20 cellular contexts compared by ENCODE assay signal in genomic region chr20:2326046-2326445, GRCh38. TPM values are rescaled to one million over a fixed set of nuclear protein-coding genes. Genes with fewer than 3 reads are reported as not detected.
DNase-seq lines count a peak whose midpoint lies in the region; ATAC-seq and TF ChIP-seq lines count a peak whose summit lies in the region.
"Had no signal": no experiment of that assay in that cellular context is flagged by ENCODE, and none has a peak within 500 bp of the region (broad histone marks: within the 10 kb centered on the region; RNA-seq: fewer than 3 reads in every experiment).

No MANE protein-coding gene starts in this region.

- no TSS peak for BruUV-seq in Calu3 (replicated peaks; lab: Mats Ljungman, UMichigan)

- no peak overlapping the region for H3K4ac ChIP-seq in neuronal stem cell (ENCODE audit: low read length)

- no peak overlapping the region for H2BK120ac ChIP-seq in neuronal stem cell (ENCODE audit: low read depth, low read length)

- H3K14ac ChIP-seq in neuronal stem cell (ENCODE audit: low read length): no peak overlapping the region

- H2AFZ ChIP-seq in neuronal stem cell (ENCODE audit: low read length): no peak overlapping the region

- CTCF ChIA-PET in Calu3 (lab: Charles Lee): no interaction called here

- intact Hi-C loops in adrenal gland (cut with DNase I) (no loop called here), Calu3 (cut with micrococcal nuclease; ENCODE audit: unreplicated experiment) (no loop called here)

- H3K4me3 Mint-ChIP-seq in central memory CD8-positive, alpha-beta T cell: no peak overlapping the region
- no peak overlapping the region for H3K4me3 Mint-ChIP-seq in Calu3 (ENCODE audit: low read depth, unreplicated experiment)
- H3K4me3 Mint-ChIP-seq: CD14-positive monocyte; CD4-positive, alpha-beta memory T cell; CD4-positive, CD25-positive, alpha-beta regulatory T cell; CD8-positive, alpha-beta memory T cell had no signal

- H2AK5ac ChIP-seq in neuronal stem cell (ENCODE audit: low read depth, low read length): no peak overlapping the region

- peak overlapping the region in 1 of 2 donors; percentile 19 for H3K4me3 ChIP-seq in neuronal stem cell (ENCODE audit: low read length in 2 of 2)
- H3K4me3 ChIP-seq in adrenal gland: no peak overlapping the region
- H3K4me3 ChIP-seq: BLaER1 had no signal

- no peak overlapping the region for H3K9ac ChIP-seq in neuronal stem cell (ENCODE audit: low read depth, low read length, poor library complexity)
- H3K9ac ChIP-seq: BLaER1 had no signal

- no peak overlapping the region for H2BK15ac ChIP-seq in neuronal stem cell (ENCODE audit: low read length)

- H3K27ac ChIP-seq in neuronal stem cell (replicated peaks; ENCODE audit: low read length) (no peak overlapping the region), adrenal gland (no peak overlapping the region)
- H3K27ac ChIP-seq: BLaER1 had no signal

- H3K27me3 Mint-ChIP-seq in central memory CD8-positive, alpha-beta T cell: peaks cover 75% of the 10 kb centered on the region
- peaks cover 65% of the 10 kb centered on the region for H3K27me3 Mint-ChIP-seq in Calu3 (ENCODE audit: unreplicated experiment)

- H3K36me3 ChIP-seq in neuronal stem cell (replicated peaks in 1 of 2; ENCODE audit: control insufficient read depth in 2 of 2, insufficient read depth in 2 of 2, low read length in 2 of 2) (no peaks in the 10 kb centered on the region), adrenal gland (replicated peaks in 1 of 2) (no peaks in the 10 kb centered on the region)
- H3K36me3 ChIP-seq: BE2C, BLaER1 had no signal

- H2BK5ac ChIP-seq in neuronal stem cell (ENCODE audit: low read length): no peak overlapping the region

- TF ChIP-seq POLR2A in adrenal gland (IDR thresholded peaks at IDR 0.05): no peak

- H3K79me1 ChIP-seq in neuronal stem cell (ENCODE audit: low read depth, low read length): no peaks in the 10 kb centered on the region

- no CpG with 5 or more reads among the region's 2 CpGs for whole genome bisulfite sequencing in neuronal stem cell (ENCODE audit: extremely low coverage in 2 of 2, insufficient read length in 2 of 2, insufficient replicate concordance in 1 of 2), 2 donors
- WGBS in adrenal gland, 4 donors: 68 to 80% (median 70%) methylated on average over 2 of the region's 2 CpGs

- no peak overlapping the region for H2BK12ac ChIP-seq in neuronal stem cell (ENCODE audit: low read length)

- H3K4me1 ChIP-seq in neuronal stem cell (ENCODE audit: control insufficient read depth in 2 of 2, insufficient read depth in 1 of 2, low read depth in 1 of 2, low read length in 2 of 2): no peaks in the 10 kb centered on the region
- no peaks in the 10 kb centered on the region for H3K4me1 ChIP-seq in adrenal gland (replicated peaks in 1 of 2)
- H3K4me1 ChIP-seq: BE2C, BLaER1 had no signal

- H4K91ac ChIP-seq in neuronal stem cell (ENCODE audit: low read depth, low read length, poor library complexity): no peak overlapping the region

- H3K18ac ChIP-seq in neuronal stem cell (ENCODE audit: low read length): peak overlapping the region; percentile 9

- no peaks in the 10 kb centered on the region for H3K9me3 ChIP-seq in neuronal stem cell (replicated peaks in 1 of 2; ENCODE audit: control insufficient read depth in 2 of 2, insufficient read depth in 1 of 2, low read depth in 1 of 2, low read length in 2 of 2)
- H3K9me3 ChIP-seq in adrenal gland (replicated peaks in 1 of 3): no peaks in the 10 kb centered on the region
- H3K9me3 ChIP-seq: BE2C, BLaER1 had no signal

- no peak for DNase-seq in central memory CD8-positive, alpha-beta T cell (ENCODE audit: low spot score in 2 of 2)
- DNase-seq in mesenteric fat pad (ENCODE audit: low spot score) (peak; percentile 67), neuronal stem cell (ENCODE audit: low spot score) (no peak), adrenal gland (no peak), dermis blood vessel endothelial cell (no peak), Calu3 (no peak)
- DNase-seq: 8988T; ACHN; BE2C; C1 segment of cervical spinal cord; CD4-positive, alpha-beta memory T cell; CD4-positive, CD25-positive, alpha-beta regulatory T cell; CD8-positive, alpha-beta memory T cell; COR-L47; DMS79 treated with DMSO at 0.1 percent for 48 hours; GF-D8 had no signal

- ATAC-seq in central memory CD8-positive, alpha-beta T cell (replicated peaks; ENCODE audit: extremely low read depth, poor library complexity, severe bottlenecking): no peak

- H3K27me3 ChIP-seq in neuronal stem cell (ENCODE audit: control insufficient read depth in 3 of 3, insufficient read depth in 3 of 3, low read depth in 1 of 3, low read length in 3 of 3) (peaks cover 0 to 13% (median 0%) of the 10 kb centered on the region in 3 experiments), adrenal gland (no peaks in the 10 kb centered on the region)
- H3K27me3 ChIP-seq: BE2C, BLaER1 had no signal

- no peaks in the 10 kb centered on the region for H3K9me3 Mint-ChIP-seq in central memory CD8-positive, alpha-beta T cell
- H3K9me3 Mint-ChIP-seq in Calu3 (ENCODE audit: low read depth, unreplicated experiment): no peaks in the 10 kb centered on the region
- H3K9me3 Mint-ChIP-seq: CD4-positive, alpha-beta memory T cell; CD4-positive, CD25-positive, alpha-beta regulatory T cell had no signal

- H3K36me3 Mint-ChIP-seq in central memory CD8-positive, alpha-beta T cell (ENCODE audit: insufficient read depth): no peaks in the 10 kb centered on the region
- H3K36me3 Mint-ChIP-seq in Calu3 (ENCODE audit: insufficient read depth, unreplicated experiment): no peaks in the 10 kb centered on the region
- H3K36me3 Mint-ChIP-seq: CD14-positive monocyte; CD4-positive, alpha-beta memory T cell; CD4-positive, CD25-positive, alpha-beta regulatory T cell; CD8-positive, alpha-beta memory T cell had no signal

- no peak overlapping the region for H3K23ac ChIP-seq in neuronal stem cell (ENCODE audit: low read depth, low read length, poor library complexity)

- H3K27ac Mint-ChIP-seq in central memory CD8-positive, alpha-beta T cell (ENCODE audit: low read depth): peak overlapping the region; percentile 81
- no peak overlapping the region for H3K27ac Mint-ChIP-seq in Calu3 (ENCODE audit: unreplicated experiment)
- H3K27ac Mint-ChIP-seq: CD14-positive monocyte; CD4-positive, alpha-beta memory T cell; CD4-positive, CD25-positive, alpha-beta regulatory T cell; CD8-positive, alpha-beta memory T cell had no signal

- no peaks in the 10 kb centered on the region for H3K4me1 Mint-ChIP-seq in central memory CD8-positive, alpha-beta T cell
- H3K4me1 Mint-ChIP-seq in Calu3 (ENCODE audit: low read depth, unreplicated experiment): no peaks in the 10 kb centered on the region
- H3K4me1 Mint-ChIP-seq: CD4-positive, alpha-beta memory T cell; CD4-positive, CD25-positive, alpha-beta regulatory T cell; CD8-positive, alpha-beta memory T cell had no signal

- TF ChIP-seq CTCF in adrenal gland (IDR thresholded peaks at IDR 0.05): no peak
- TF ChIP-seq CTCF in Calu3 (IDR thresholded peaks at IDR 0.05; ENCODE audit: unreplicated experiment): no peak

- H3K4me2 ChIP-seq in neuronal stem cell (ENCODE audit: insufficient read depth, low read length, poor library complexity, severe bottlenecking): no peak overlapping the region
- H3K4me2 ChIP-seq: BLaER1 had no signal

- H4K8ac ChIP-seq in neuronal stem cell (ENCODE audit: low read depth, low read length): no peak overlapping the region

RNA-seq across cellular contexts. Expression of gene TGM3, which starts 30.2 kb away (rescaled TPM):
- total RNA-seq in mesenteric fat pad: not detected
- polyA plus RNA-seq in neuronal stem cell (2013, experiment 1 of 2): 0.29 TPM
- 0.19 TPM for polyA plus RNA-seq in neuronal stem cell (2013, experiment 2 of 2)
- under 1 TPM in 2 of 8 donors, not detected in 6; 0.14 to 0.17 TPM for total RNA-seq in adrenal gland
- under 1 TPM; 0.13 to 0.84 (median 0.56) TPM for polyA plus RNA-seq in adrenal gland
- total RNA-seq in dermis blood vessel endothelial cell: not detected in 2 replicates
- not detected in 2 replicates for total RNA-seq in Calu3 (2022)
- total RNA-seq: CD4-positive, alpha-beta memory T cell; CD4-positive, CD25-positive, alpha-beta regulatory T cell; CD8-positive, alpha-beta memory T cell had no signal
- polyA plus RNA-seq: AG04450; CD14-positive monocyte; CD4-positive, alpha-beta memory T cell; CD4-positive, CD25-positive, alpha-beta regulatory T cell; CD8-positive, alpha-beta memory T cell had no signal

RNA-seq across cellular contexts. Expression of gene TGM6, which starts 54.7 kb away (rescaled TPM):
- total RNA-seq in mesenteric fat pad: not detected
- not detected for polyA plus RNA-seq in neuronal stem cell (2013, experiment 1 of 2)
- polyA plus RNA-seq in neuronal stem cell (2013, experiment 2 of 2): not detected
- not detected for total RNA-seq in adrenal gland
- not detected for polyA plus RNA-seq in adrenal gland
- total RNA-seq in dermis blood vessel endothelial cell: not detected in 2 replicates
- total RNA-seq in Calu3 (2022): not detected in 2 replicates
- total RNA-seq: A673; CD4-positive, alpha-beta memory T cell; CD4-positive, CD25-positive, alpha-beta regulatory T cell; CD8-positive, alpha-beta memory T cell had no signal
- polyA plus RNA-seq: AG04450; CD14-positive monocyte; CD4-positive, alpha-beta memory T cell; CD4-positive, CD25-positive, alpha-beta regulatory T cell; CD8-positive, alpha-beta memory T cell had no signal
